ENCODE assay signal across 1 cellular context in genomic region chr10:28906440-28906839, GRCh38.
TF ChIP-seq lines count a peak whose summit lies in the region.

No MANE protein-coding gene starts in this region.

TF ChIP-seq in SK-N-SH treated with all-trans-retinoic acid at 6 μM for 48 hours, 23 proteins besides CTCF, POLR2A, EP300 and RAD21 (continued from another document):
- no peak for TF ChIP-seq ZFP30 (CRISPR knock-in tag; IDR thresholded peaks at IDR 0.05)
- TF ChIP-seq OSR1 (CRISPR knock-in tag; IDR thresholded peaks at IDR 0.05) = no peak
